In the genomic region with DNA sequence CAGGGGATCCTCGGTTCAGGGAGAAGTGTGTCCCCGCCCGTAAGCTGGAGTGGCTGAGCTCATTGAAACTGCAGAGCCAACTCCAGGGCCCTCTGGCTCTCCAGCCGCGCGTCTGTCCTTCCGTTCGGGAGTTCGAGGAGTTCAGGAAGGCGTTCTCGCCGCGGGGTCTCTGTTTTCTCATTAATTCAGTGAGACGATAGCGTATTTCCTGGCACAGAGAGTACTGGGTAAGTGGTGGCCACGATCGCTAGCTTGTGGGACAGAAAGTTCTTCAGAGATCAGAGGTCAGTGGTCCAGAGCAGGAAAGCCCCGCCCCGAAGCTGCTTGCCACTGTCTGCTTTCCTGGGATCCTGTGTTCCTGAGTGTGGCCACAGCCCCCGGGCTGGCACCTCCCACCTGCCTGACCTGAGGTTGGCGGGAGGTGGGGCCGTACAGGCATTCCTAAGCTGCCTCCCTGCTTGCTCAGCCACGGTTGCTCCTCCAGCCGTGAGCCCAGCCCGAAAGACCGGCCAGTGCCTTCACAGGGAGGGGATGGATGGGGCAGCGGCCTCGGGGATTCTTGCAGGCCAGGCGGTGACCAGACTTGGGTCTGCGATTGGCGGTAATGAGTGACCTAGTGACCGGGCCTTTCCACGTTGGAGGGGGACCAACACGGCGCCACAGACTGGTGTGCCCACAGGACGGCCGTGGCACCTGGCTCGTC, we compare ENCODE assay signal across 10 cellular contexts. TPM values are rescaled to one million over a fixed set of nuclear protein-coding genes. Genes with fewer than 3 reads are reported as not detected.
DNase-seq lines count a peak whose midpoint lies in the region; ATAC-seq, FAIRE-seq and TF ChIP-seq lines count a peak whose summit lies in the region.
"Had no signal": no experiment of that assay in that cellular context is flagged by ENCODE, and none has a peak within 500 bp of the region (broad histone marks: within the 10 kb centered on the region; RNA-seq: fewer than 3 reads in every experiment).

No MANE protein-coding gene starts in this region.

- H3K4me1 ChIP-seq in right cardiac atrium (ENCODE audit: control insufficient read depth, insufficient read depth, low read length) = peaks cover 17% of the 10 kb centered on the region

- FAIRE-seq in H54 (lab: Jason Lieb, UNC) = no peak

- peaks cover 0 to 12% of the 10 kb centered on the region in 2 donors for H3K4me1 Mint-ChIP-seq in natural killer cell treated with Interleukin-12 subunit alpha and Interleukin-12 subunit beta and Interleukin-15 and Interleukin-18, amount 100 ng/mL, for 72 hours (ENCODE audit: low read depth in 2 of 2)

- WGBS in right cardiac atrium = 61% methylated on average over 38 of the region's 38 CpGs

- intact Hi-C loops in right cardiac atrium (cut with DNase I) = no loop called here

- no peak overlapping the region for H3K4me3 ChIP-seq in right cardiac atrium (ENCODE audit: low read length)

- TF ChIP-seq POLR2A in H54 (IDR thresholded peaks at IDR 0.05; ENCODE audit: low read depth, low read length) = peak; percentile 49; the same call in 1 of the 2 replicates

- DNase-seq in H54 (ENCODE audit: insufficient read length, low spot score) (peak; percentile 95), right cardiac atrium (peak in 2 of 3 donors; percentile 54 to 83), retina (peak; percentile 27), NCI-H2107 treated with DMSO at 0.1 percent for 48 hours (lab: John Stamatoyannopoulos, UW; ENCODE audit: unreplicated experiment) (no peak), NCI-H510A treated with DMSO at 0.1 percent for 48 hours (lab: John Stamatoyannopoulos, UW) (no peak)
- no peak for DNase-seq in activated CD8-positive, alpha-beta memory T cell treated with anti-CD3 and anti-CD28 coated beads, Interleukin-2, amount 50 U/mL, for 4 hours
- DNase-seq in natural killer cell treated with Interleukin-12 subunit alpha and Interleukin-12 subunit beta and Interleukin-15 and Interleukin-18, amount 100 ng/mL, for 72 hours (ENCODE audit: low spot score) = no peak
- DNase-seq: DMS 273 treated with DMSO at 0.1 percent for 48 hours had no signal

- H3K27me3 Mint-ChIP-seq in natural killer cell treated with Interleukin-12 subunit alpha and Interleukin-12 subunit beta and Interleukin-15 and Interleukin-18, amount 100 ng/mL, for 72 hours = no peaks in the 10 kb centered on the region

- no peak overlapping the region for H3K4me3 Mint-ChIP-seq in natural killer cell treated with Interleukin-12 subunit alpha and Interleukin-12 subunit beta and Interleukin-15 and Interleukin-18, amount 100 ng/mL, for 72 hours

- no peaks in the 10 kb centered on the region for H3K36me3 Mint-ChIP-seq in natural killer cell treated with Interleukin-12 subunit alpha and Interleukin-12 subunit beta and Interleukin-15 and Interleukin-18, amount 100 ng/mL, for 72 hours

- no peak overlapping the region for H3K27ac Mint-ChIP-seq in natural killer cell treated with Interleukin-12 subunit alpha and Interleukin-12 subunit beta and Interleukin-15 and Interleukin-18, amount 100 ng/mL, for 72 hours
- H3K27ac Mint-ChIP-seq: activated T-helper 2 cell treated with anti-CD3 and anti-CD28 coated beads, Interferon-gamma antibody, Interleukin-2, Interleukin-4, amounts not matched to agents 10 μg/mL and 5 μg/mL and 100 μg/mL, durations not matched to agents 14 hours and 24 hours and 36 hours had no signal

- peak; percentile 13 to 56 for ATAC-seq in right cardiac atrium
- no peak for ATAC-seq in natural killer cell treated with Interleukin-12 subunit alpha and Interleukin-12 subunit beta and Interleukin-15 and Interleukin-18, amount 100 ng/mL, for 72 hours

- H3K9me3 Mint-ChIP-seq in natural killer cell treated with Interleukin-12 subunit alpha and Interleukin-12 subunit beta and Interleukin-15 and Interleukin-18, amount 100 ng/mL, for 72 hours = no peaks in the 10 kb centered on the region
- H3K9me3 Mint-ChIP-seq: activated T-helper 2 cell treated with anti-CD3 and anti-CD28 coated beads, Interferon-gamma antibody, Interleukin-2, Interleukin-4, amounts not matched to agents 10 μg/mL and 5 μg/mL and 100 μg/mL, durations not matched to agents 14 hours and 24 hours and 36 hours had no signal

- H3K27ac ChIP-seq in angular gyrus (ENCODE audit: low read depth, low read length) = peak overlapping the region; percentile 48
- H3K27ac ChIP-seq in right cardiac atrium (ENCODE audit: low read length) = peak overlapping the region; percentile 67

- no peaks in the 10 kb centered on the region for H3K27me3 ChIP-seq in right cardiac atrium (ENCODE audit: control insufficient read depth, insufficient read depth)

- no peaks in the 10 kb centered on the region for H3K9me3 ChIP-seq in right cardiac atrium (ENCODE audit: control insufficient read depth, low read length)

RNA-seq across cellular contexts. Expression of gene BAIAP2, which starts 8.9 kb away (rescaled TPM):
- 10 to 100 TPM; 20.5 to 39.5 (median 33.8) TPM for total RNA-seq in right cardiac atrium
- polyA plus RNA-seq in right cardiac atrium = 31.8 TPM
- total RNA-seq in natural killer cell treated with Interleukin-12 subunit alpha and Interleukin-12 subunit beta and Interleukin-15 and Interleukin-18, amount 100 ng/mL, for 72 hours = 1 to 10 TPM; 7.3 to 9.6 TPM

RNA-seq across cellular contexts. Expression of gene CHMP6, which starts 52.2 kb away (rescaled TPM):
- 10 to 100 TPM; 18.4 to 22.5 (median 19.7) TPM for total RNA-seq in right cardiac atrium
- 24.6 TPM for polyA plus RNA-seq in right cardiac atrium
- total RNA-seq in natural killer cell treated with Interleukin-12 subunit alpha and Interleukin-12 subunit beta and Interleukin-15 and Interleukin-18, amount 100 ng/mL, for 72 hours = 10 to 100 TPM; 33.1 to 43.7 TPM

Comparison
In these comparisons a context has a peak if more than half of its experiments do, and no peak if none do; other contexts are left out.
1. DNase-seq: peak in H54 (single experiment), right cardiac atrium (2 of 3) and retina (single experiment); none in activated CD8-positive, alpha-beta memory T cell treated with anti-CD3 and anti-CD28 coated beads, Interleukin-2, amount 50 U/mL, for 4 hours (single experiment), NCI-H2107 treated with DMSO at 0.1 percent for 48 hours (single experiment), NCI-H510A treated with DMSO at 0.1 percent for 48 hours (single experiment) and natural killer cell treated with Interleukin-12 subunit alpha and Interleukin-12 subunit beta and Interleukin-15 and Interleukin-18, amount 100 ng/mL, for 72 hours (single experiment).
2. ATAC-seq: peak in right cardiac atrium (2 of 2); none in natural killer cell treated with Interleukin-12 subunit alpha and Interleukin-12 subunit beta and Interleukin-15 and Interleukin-18, amount 100 ng/mL, for 72 hours (0 of 2).